In genomic region chr14:75299064-75299463, GRCh38 we compare ENCODE assay signal across 9 cellular contexts. TPM values are rescaled to one million over a fixed set of nuclear protein-coding genes. Genes with fewer than 3 reads are reported as not detected.
A peak's percentile ranks its signal among the peaks of the same experiment; 100 is the strongest.
DNase-seq lines count a peak whose midpoint lies in the region; ATAC-seq and TF ChIP-seq lines count a peak whose summit lies in the region.
"Had no signal": no experiment of that assay in that cellular context is flagged by ENCODE, and none has a peak within 500 bp of the region (broad histone marks: within the 10 kb centered on the region; RNA-seq: fewer than 3 reads in every experiment).

No MANE protein-coding gene starts in this region.

- peak overlapping the region in 9 of 11 experiments; percentile 22 to 97 (median 75); a peak in 15 of 22 replicates for H3K9ac ChIP-seq in BLaER1 treated with 17β-estradiol and CSF1 and Interleukin-3, amounts not matched to agents 10 nM and 100 nM
- no peak overlapping the region for H3K9ac ChIP-seq in SK-N-SH

- peaks cover 32 to 94% (median 86%) of the 10 kb centered on the region in 10 experiments for H3K4me1 ChIP-seq in BLaER1 treated with 17β-estradiol and CSF1 and Interleukin-3, amounts not matched to agents 10 nM and 100 nM
- H3K4me1 ChIP-seq in neutrophil (ENCODE audit: control insufficient read depth in 1 of 2, insufficient read depth in 1 of 2, low read depth in 1 of 2, low read length in 1 of 2) = peaks cover 93 to 94% of the 10 kb centered on the region in 2 experiments
- peaks cover 0 to 13% of the 10 kb centered on the region in 2 experiments; a peak in 1 of 4 replicates for H3K4me1 ChIP-seq in SK-N-SH (ENCODE audit: control insufficient read depth in 1 of 2, insufficient read depth in 2 of 2, low read depth in 1 of 2, low read length in 1 of 2)

- 71% methylated on average over 8 of the region's 8 CpGs for WGBS in SK-N-SH (ENCODE audit: low lambda C conversion rate)

- TF ChIP-seq RAD21 in SK-N-SH (IDR thresholded peaks at IDR 0.05; ENCODE audit: low read length) = no peak

- POLR2A ChIA-PET in SK-N-SH (lab: Yijun Ruan, JAX) = no interaction called here

- H3K9me2 ChIP-seq in SK-N-SH = no peaks in the 10 kb centered on the region

- no peak overlapping the region for H2AFZ ChIP-seq in SK-N-SH (ENCODE audit: low read depth)

- DNase-seq in RPMI7951 (ENCODE audit: low read depth) (peak; percentile 18), HUDEP-2 (lab: John Stamatoyannopoulos, UW; ENCODE audit: unreplicated experiment in 76 of 76) (no peak), SK-N-SH (no peak), NCI-H510A (lab: John Stamatoyannopoulos, UW) (no peak), NCI-H774 (lab: John Stamatoyannopoulos, UW) (no peak)
- DNase-seq: activated CD4-positive, CD25-positive, alpha-beta regulatory T cell treated with anti-CD3 and anti-CD28 coated beads, Interleukin-2, amount 50 U/mL, for 72 hours had no signal

- H3F3A ChIP-seq in SK-N-SH (replicated peaks; ENCODE audit: insufficient read depth) = no peaks in the 10 kb centered on the region

- TF ChIP-seq EP300 in SK-N-SH (IDR thresholded peaks at IDR 0.05; ENCODE audit: borderline replicate concordance in 1 of 2, low read depth in 1 of 2, low read length in 1 of 2) = no peak

- H3K36me3 ChIP-seq in BLaER1 treated with 17β-estradiol and CSF1 and Interleukin-3, amounts not matched to agents 10 nM and 100 nM = no peaks in the 10 kb centered on the region
- H3K36me3 ChIP-seq in neutrophil (no peaks in the 10 kb centered on the region), SK-N-SH (replicated peaks in 1 of 2; ENCODE audit: control insufficient read depth in 1 of 2, insufficient read depth in 2 of 2, low read length in 1 of 2) (no peaks in the 10 kb centered on the region)

- H3K79me2 ChIP-seq in SK-N-SH (ENCODE audit: insufficient read depth) = no peaks in the 10 kb centered on the region

- peak overlapping the region in 10 of 11 experiments; percentile 11 to 98 (median 90); a peak in 19 of 22 replicates for H3K4me2 ChIP-seq in BLaER1 treated with 17β-estradiol and CSF1 and Interleukin-3, amounts not matched to agents 10 nM and 100 nM
- no peak overlapping the region for H3K4me2 ChIP-seq in SK-N-SH

- H3K27ac ChIP-seq in BLaER1 treated with 17β-estradiol and CSF1 and Interleukin-3, amounts not matched to agents 10 nM and 100 nM = peak overlapping the region in 10 of 11 experiments; percentile 52 to 99 (median 92); a peak in 19 of 22 replicates
- H3K27ac ChIP-seq in neutrophil = peak overlapping the region; percentile 98
- no peak overlapping the region for H3K27ac ChIP-seq in SK-N-SH (ENCODE audit: low read depth in 2 of 2, low read length in 1 of 2)

- no peak overlapping the region for H3K4me3 ChIP-seq in BLaER1 treated with 17β-estradiol and CSF1 and Interleukin-3, amounts not matched to agents 10 nM and 100 nM
- H3K4me3 ChIP-seq in neutrophil (ENCODE audit: low read depth in 1 of 2, low read length in 1 of 2) (peak overlapping the region; percentile 53 to 94), SK-N-SH (ENCODE audit: low read depth in 2 of 2, low read length in 1 of 2) (no peak overlapping the region)

- CTCF ChIA-PET in SK-N-SH (lab: Yijun Ruan, JAX) = interaction anchor here (1.1 to 15.1 kb wide), 7 partner anchors 9 to 190 kb away, joined by 3 to 237 read pairs (median 9); partner anchors contain the start of gene NEK9

- ATAC-seq in esophagus mucosa = peak; percentile 43

- H4K20me1 ChIP-seq in BLaER1 treated with 17β-estradiol and CSF1 and Interleukin-3, amounts not matched to agents 10 nM and 100 nM = no peaks in the 10 kb centered on the region
- no peaks in the 10 kb centered on the region for H4K20me1 ChIP-seq in SK-N-SH (ENCODE audit: insufficient read depth)

- no peaks in the 10 kb centered on the region for H3K9me3 ChIP-seq in BLaER1 treated with 17β-estradiol and CSF1 and Interleukin-3, amounts not matched to agents 10 nM and 100 nM (replicated peaks in 1 of 11)
- H3K9me3 ChIP-seq in neutrophil = no peaks in the 10 kb centered on the region
- no peaks in the 10 kb centered on the region for H3K9me3 ChIP-seq in SK-N-SH

- peak; percentile 13 for TF ChIP-seq CTCF in neutrophil (IDR thresholded peaks at IDR 0.05)
- TF ChIP-seq CTCF in SK-N-SH (IDR thresholded peaks at IDR 0.05) = no peak

- H3K27me3 ChIP-seq in BLaER1 treated with 17β-estradiol and CSF1 and Interleukin-3, amounts not matched to agents 10 nM and 100 nM = no peaks in the 10 kb centered on the region
- no peaks in the 10 kb centered on the region for H3K27me3 ChIP-seq in neutrophil
- H3K27me3 ChIP-seq in SK-N-SH (ENCODE audit: insufficient read depth) = no peaks in the 10 kb centered on the region

TF ChIP-seq in SK-N-SH, 30 proteins besides CTCF, POLR2A, EP300 and RAD21:
- TF ChIP-seq REST (IDR thresholded peaks at IDR 0.05; ENCODE audit: low read depth, low read length) = no peak
- no peak for TF ChIP-seq FOXJ3 (CRISPR knock-in tag; IDR thresholded peaks at IDR 0.05)
- no peak for TF ChIP-seq RFX5 (IDR thresholded peaks at IDR 0.05; ENCODE audit: low read length)
- no peak for TF ChIP-seq POLR2AphosphoS5 (IDR thresholded peaks at IDR 0.05; ENCODE audit: low read depth, low read length)
- TF ChIP-seq GATA2 (CRISPR knock-in tag; IDR thresholded peaks at IDR 0.05) = no peak
- no peak for TF ChIP-seq SMC3 (IDR thresholded peaks at IDR 0.05; ENCODE audit: low read depth, low read length)
- TF ChIP-seq YY1 (IDR thresholded peaks at IDR 0.05; ENCODE audit: low read depth) = no peak
- TF ChIP-seq ELF1 (IDR thresholded peaks at IDR 0.05) = no peak
- TF ChIP-seq RXRA (IDR thresholded peaks at IDR 0.05; ENCODE audit: borderline replicate concordance, low read depth) = no peak
- no peak for TF ChIP-seq EZH2phosphoT487 (IDR thresholded peaks at IDR 0.05; ENCODE audit: borderline replicate concordance, low read depth)
- TF ChIP-seq TAF1 (IDR thresholded peaks at IDR 0.05; ENCODE audit: borderline replicate concordance, low read depth, low read length) = no peak
- no peak for TF ChIP-seq SIN3A (IDR thresholded peaks at IDR 0.05; ENCODE audit: borderline replicate concordance, low read depth, low read length)
- no peak for TF ChIP-seq FOSL2 (IDR thresholded peaks at IDR 0.05; ENCODE audit: borderline replicate concordance, low read depth)
- no peak for TF ChIP-seq FOXM1 (IDR thresholded peaks at IDR 0.05; ENCODE audit: low read depth)
- TF ChIP-seq USF1 (IDR thresholded peaks at IDR 0.05; ENCODE audit: borderline replicate concordance, low read depth) = no peak
- TF ChIP-seq JUND (IDR thresholded peaks at IDR 0.05) = no peak
- no peak for TF ChIP-seq TCF12 (IDR thresholded peaks at IDR 0.05)
- no peak for TF ChIP-seq IRF3 (IDR thresholded peaks at IDR 0.05; ENCODE audit: low read depth, low read length)

RNA-seq across cellular contexts. Expression of gene FOS, which starts 20.4 kb away (rescaled TPM):
- total RNA-seq in RPMI7951 (2014; rRNA removed; shearing (Covaris generic)) = 6.9 and 7.7 TPM in 2 replicates
- total RNA-seq in esophagus mucosa = 125 TPM
- polyA plus RNA-seq in SK-N-SH (2012; rRNA removed) = 285 and 309 TPM in 2 replicates
- 143 and 157 TPM in 2 replicates for polyA plus RNA-seq in SK-N-SH (2012; cell fraction: cytosol; rRNA removed)
- polyA plus RNA-seq in SK-N-SH (2012; cell fraction: nucleus; rRNA removed) = 1,026 and 1,160 TPM in 2 replicates

Comparison
In these comparisons a context has a peak if more than half of its experiments do, and no peak if none do; other contexts are left out.
1. H3K27ac ChIP-seq: peak in BLaER1 treated with 17β-estradiol and CSF1 and Interleukin-3, amounts not matched to agents 10 nM and 100 nM (10 of 11) and neutrophil (single experiment); none in SK-N-SH (0 of 2).
2. H3K4me3 ChIP-seq: peak in neutrophil (2 of 2); none in BLaER1 treated with 17β-estradiol and CSF1 and Interleukin-3, amounts not matched to agents 10 nM and 100 nM (0 of 10) and SK-N-SH (0 of 2).
3. RNA of gene FOS, which starts 20.4 kb away (total RNA-seq): 125 TPM in esophagus mucosa (single experiment); 6.9 to 7.7 TPM in RPMI7951; every median in the first group is over 10 times any median in the second.